ENCODE assay signal across 8 cellular contexts in the genomic region with DNA sequence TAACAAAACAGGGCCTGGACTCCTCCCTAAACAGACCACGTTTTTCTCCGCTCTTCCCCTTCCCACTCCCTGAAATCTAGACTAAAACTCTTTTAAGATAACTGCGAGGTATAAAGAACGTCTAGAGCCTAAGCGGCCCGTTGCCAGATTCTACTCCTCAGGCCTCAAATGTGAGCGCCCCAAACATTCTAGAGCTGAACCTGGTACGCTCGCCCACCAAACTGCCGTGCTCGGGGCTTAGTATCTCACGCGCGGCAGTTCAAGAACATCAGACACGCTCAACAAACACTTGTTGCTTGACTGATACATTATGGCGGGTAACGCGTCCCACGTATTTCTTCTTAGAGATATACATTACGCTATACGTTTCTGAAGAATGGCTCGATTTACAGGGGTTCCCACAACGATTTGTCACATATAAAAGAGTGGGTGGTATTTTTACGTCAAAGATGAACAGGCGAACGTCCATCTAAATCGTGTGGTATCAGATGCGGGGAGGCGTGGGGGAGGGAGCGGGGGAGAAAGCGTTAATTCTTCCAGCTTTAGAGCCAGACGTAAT. TPM values are rescaled to one million over a fixed set of nuclear protein-coding genes. Genes with fewer than 3 reads are reported as not detected.
A peak's percentile ranks its signal among the peaks of the same experiment; 100 is the strongest.
DNase-seq lines count a peak whose midpoint lies in the region; ATAC-seq and TF ChIP-seq lines count a peak whose summit lies in the region.

No MANE protein-coding gene starts in this region.

- WGBS in heart right ventricle, 2 donors, result 0% methylated on average over 32 of the region's 32 CpGs
- WGBS in psoas muscle, 3 donors, result 0 to 1% (median 1%) methylated on average over 32 of the region's 32 CpGs

- TF ChIP-seq CTCF in heart right ventricle (IDR thresholded peaks at IDR 0.05) (no peak), psoas muscle (IDR thresholded peaks at IDR 0.05) (no peak)

- H3K9me3 Mint-ChIP-seq in activated naive CD4-positive, alpha-beta T cell treated with anti-CD3 and anti-CD28 coated beads, Interleukin-2, amount 50 U/mL, for 24 hours, result no peaks in the 10 kb centered on the region

- H3K27me3 ChIP-seq in heart right ventricle (no peaks in the 10 kb centered on the region), psoas muscle (ENCODE audit: insufficient read depth in 3 of 3, low read length in 2 of 3) (no peaks in the 10 kb centered on the region)

- H3K27ac ChIP-seq in heart right ventricle (peak overlapping the region; percentile 90 to 98 (median 96)), psoas muscle (peak overlapping the region; percentile 95)

- peaks cover 0 to 32% (median 7%) of the 10 kb centered on the region in 9 donors for H3K36me3 ChIP-seq in heart right ventricle
- peaks cover 0 to 17% of the 10 kb centered on the region in 2 donors for H3K36me3 ChIP-seq in psoas muscle (ENCODE audit: insufficient read depth in 1 of 2, low read depth in 1 of 2)

- peaks cover 0 to 38% (median 25%) of the 10 kb centered on the region in 9 donors for H3K4me1 ChIP-seq in heart right ventricle
- peaks cover 23% of the 10 kb centered on the region for H3K4me1 ChIP-seq in psoas muscle

- H3K4me3 ChIP-seq in heart right ventricle, result peak overlapping the region; percentile 55 to 96 (median 82)
- H3K4me3 ChIP-seq in psoas muscle, result peak overlapping the region; percentile 87

- H3K4me3 Mint-ChIP-seq in activated naive CD4-positive, alpha-beta T cell treated with anti-CD3 and anti-CD28 coated beads, Interleukin-2, amount 50 U/mL, for 24 hours, result peak overlapping the region; percentile 100

- peak overlapping the region; percentile 100 for H3K27ac Mint-ChIP-seq in activated naive CD4-positive, alpha-beta T cell treated with anti-CD3 and anti-CD28 coated beads, Interleukin-2, amount 50 U/mL, for 24 hours

- intact Hi-C loops in heart right ventricle (cut with DNase I), result loop anchor here in 4 of 10 donors (1.0 to 2.0 kb wide), 4 partner anchors 21 to 25 kb away; partner anchors contain the start of genes NDUFB6 (in 2 of the 4) and RIGI (in 2 of the 4)
- intact Hi-C loops in psoas muscle (cut with DNase I), result loop anchor here in 1 of 2 donors (2.0 kb wide), 1 partner anchor 19 kb away; no protein-coding TSS in a partner anchor

- H3K9me3 ChIP-seq in heart right ventricle (no peaks in the 10 kb centered on the region), psoas muscle (no peaks in the 10 kb centered on the region)

- H3K27me3 Mint-ChIP-seq in activated naive CD4-positive, alpha-beta T cell treated with anti-CD3 and anti-CD28 coated beads, Interleukin-2, amount 50 U/mL, for 24 hours, result no peaks in the 10 kb centered on the region

- DNase-seq in DMS 273 treated with DMSO at 0.1 percent for 48 hours (lab: John Stamatoyannopoulos, UW) (peak; percentile 33), RPMI7951 (ENCODE audit: low read depth) (peak; percentile 27), heart right ventricle (peak in 1 of 2 donors; percentile 29), psoas muscle (peak in 1 of 2 donors; percentile 18), AML-193 (lab: John Stamatoyannopoulos, UW) (no peak)

- peaks cover 54% of the 10 kb centered on the region for H3K4me1 Mint-ChIP-seq in activated naive CD4-positive, alpha-beta T cell treated with anti-CD3 and anti-CD28 coated beads, Interleukin-2, amount 50 U/mL, for 24 hours

- peak; percentile 13 for ATAC-seq in HG03159 (IDR thresholded peaks at IDR 0.05; ENCODE audit: unreplicated experiment)
- ATAC-seq in heart right ventricle, result peak in 6 of 8 donors; percentile 4 to 23 (median 10)
- peak; percentile 3 to 31 (median 14) for ATAC-seq in psoas muscle
- ATAC-seq in HG03565 (IDR thresholded peaks at IDR 0.05; ENCODE audit: unreplicated experiment), result no peak

- peaks cover 6% of the 10 kb centered on the region for H3K36me3 Mint-ChIP-seq in activated naive CD4-positive, alpha-beta T cell treated with anti-CD3 and anti-CD28 coated beads, Interleukin-2, amount 50 U/mL, for 24 hours

RNA-seq across cellular contexts. Expression of gene SMIM27, which starts 0.6 kb away (rescaled TPM):
- 8.8 and 9.1 TPM in 2 replicates for total RNA-seq in RPMI7951 (2014; rRNA removed; shearing (Covaris generic))
- total RNA-seq in heart right ventricle (10 to 100 TPM; 11.3 to 19.6 (median 16.2) TPM), psoas muscle (10 to 100 TPM; 11.7 to 21.6 (median 16.1) TPM)
- polyA plus RNA-seq in heart right ventricle (1 to 10 TPM; 3.6 to 6.4 TPM), psoas muscle (1 to 10 TPM; 4.5 to 9.3 (median 8.5) TPM)

RNA-seq across cellular contexts. Expression of gene TOPORS, which starts 0.8 kb away (rescaled TPM):
- total RNA-seq in RPMI7951 (2014; rRNA removed; shearing (Covaris generic)), result 15.8 and 23.8 TPM in 2 replicates
- total RNA-seq in heart right ventricle (10 to 100 TPM in 3 of 10 donors, 1 to 10 TPM in 7; 7.4 to 11.1 (median 9.1) TPM), psoas muscle (10 to 100 TPM in 2 of 4 donors, 1 to 10 TPM in 2; 7.2 to 12.1 (median 9.1) TPM)
- polyA plus RNA-seq in heart right ventricle (1 to 10 TPM; 4.4 to 6.4 TPM), psoas muscle (1 to 10 TPM; 6.2 to 9.8 (median 7.0) TPM)

RNA-seq across cellular contexts. Expression of gene NDUFB6, which starts 21.4 kb away (rescaled TPM):
- total RNA-seq in RPMI7951 (2014; rRNA removed; shearing (Covaris generic)), result 180 and 184 TPM in 2 replicates
- total RNA-seq in heart right ventricle (100 to 1,000 TPM; 101 to 186 (median 136) TPM), psoas muscle (10 to 100 TPM; 59.6 to 75.4 (median 64.3) TPM)
- polyA plus RNA-seq in heart right ventricle (100 to 1,000 TPM in 1 of 2 donors, 10 to 100 TPM in 1; 52.2 to 105 TPM), psoas muscle (10 to 100 TPM; 81.3 to 90.8 (median 88.5) TPM)

RNA-seq across cellular contexts. Expression of gene RIGI, which starts 25.6 kb away (rescaled TPM):
- 12.0 and 13.5 TPM in 2 replicates for total RNA-seq in RPMI7951 (2014; rRNA removed; shearing (Covaris generic))
- total RNA-seq in heart right ventricle (10 to 100 TPM in 1 of 10 donors, 1 to 10 TPM in 9; 3.0 to 15.2 (median 5.0) TPM), psoas muscle (1 to 10 TPM; 3.3 to 4.4 (median 3.7) TPM)
- polyA plus RNA-seq in heart right ventricle (1 to 10 TPM; 1.5 to 2.3 TPM), psoas muscle (1 to 10 TPM; 1.3 to 5.4 (median 1.4) TPM)

Comparison
In these comparisons a context has a peak if more than half of its experiments do, and no peak if none do; other contexts are left out.
1. DNase-seq: peak in DMS 273 treated with DMSO at 0.1 percent for 48 hours (single experiment) and RPMI7951 (single experiment); none in AML-193 (0 of 2).